Comparison of ENCODE assay signal across 8 cellular contexts in the genomic region with DNA sequence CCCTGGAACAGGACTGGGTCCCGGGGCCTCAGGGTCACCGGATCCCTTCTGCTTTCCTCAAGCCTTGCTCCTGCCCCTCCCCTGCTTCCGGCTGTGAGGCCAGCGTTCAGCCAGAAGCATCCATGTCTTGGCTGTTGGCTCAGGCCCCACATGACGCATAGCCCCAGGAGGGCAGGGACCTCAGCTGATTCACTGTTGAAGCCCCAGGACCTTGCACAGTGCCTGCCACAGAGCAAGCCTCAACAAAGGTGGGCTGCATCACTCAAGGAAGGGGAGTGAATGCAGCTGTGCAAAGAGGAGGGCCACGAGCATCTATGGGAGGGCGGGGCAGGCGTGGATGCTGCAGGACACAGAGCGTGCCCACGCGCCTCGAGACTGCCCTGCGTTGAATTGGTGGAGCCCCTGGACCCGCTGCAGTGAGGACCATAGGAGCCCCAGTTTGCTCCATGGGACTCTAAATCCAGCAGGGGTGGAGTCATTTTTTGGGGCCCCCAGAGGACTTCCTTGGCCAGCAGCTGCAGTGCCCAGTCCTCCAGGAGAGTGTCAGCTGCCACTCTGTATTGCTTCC. TPM values are rescaled to one million over a fixed set of nuclear protein-coding genes. Genes with fewer than 3 reads are reported as not detected.
A peak's percentile ranks its signal among the peaks of the same experiment; 100 is the strongest.
DNase-seq lines count a peak whose midpoint lies in the region; ATAC-seq and TF ChIP-seq lines count a peak whose summit lies in the region.

No MANE protein-coding gene starts in this region.

- H3K36me3 ChIP-seq in MG63, result no peaks in the 10 kb centered on the region
- no peaks in the 10 kb centered on the region for H3K36me3 ChIP-seq in mucosa of rectum (ENCODE audit: control insufficient read depth in 2 of 2, insufficient read depth in 2 of 2, low read length in 2 of 2)

- H3K4me1 ChIP-seq in mucosa of rectum (ENCODE audit: control insufficient read depth in 2 of 2, insufficient read depth in 2 of 2, low read length in 2 of 2), result peaks cover 5 to 8% of the 10 kb centered on the region in 2 donors

- H3K27me3 ChIP-seq in MG63 (no peaks in the 10 kb centered on the region), mucosa of rectum (ENCODE audit: control insufficient read depth in 2 of 2, insufficient read depth in 2 of 2, low read length in 2 of 2) (peaks cover 0 to 2% of the 10 kb centered on the region in 2 donors)

- TF ChIP-seq POLR2A in GM18505 (IDR thresholded peaks at IDR 0.05; ENCODE audit: borderline replicate concordance, extremely low read depth, insufficient read depth, insufficient read length), result no peak

- H3K9me3 ChIP-seq in MG63 (no peaks in the 10 kb centered on the region), mucosa of rectum (ENCODE audit: control insufficient read depth in 2 of 2, low read length in 2 of 2) (no peaks in the 10 kb centered on the region)

- DNase-seq in COLO829 (ENCODE audit: low spot score) (peak; percentile 84), MG63 (peak; percentile 99), dermis blood vessel endothelial cell (peak; percentile 91), NCI-H1436 treated with DMSO at 0.1 percent for 48 hours (lab: John Stamatoyannopoulos, UW) (no peak), DMS79 treated with DMSO at 0.1 percent for 48 hours (lab: John Stamatoyannopoulos, UW) (no peak), NCI-H1092 (lab: John Stamatoyannopoulos, UW) (no peak)

- H3K4me3 ChIP-seq in MG63 (peak overlapping the region; percentile 37), mucosa of rectum (ENCODE audit: low read length in 2 of 2) (peak overlapping the region; percentile 18 to 22)

- ATAC-seq in GM18505 (IDR thresholded peaks at IDR 0.05; ENCODE audit: unreplicated experiment), result no peak

- no peak overlapping the region for H3K9ac ChIP-seq in mucosa of rectum (ENCODE audit: low read depth in 1 of 2, low read length in 2 of 2)

- H3K27ac ChIP-seq in mucosa of rectum (ENCODE audit: low read depth in 2 of 2, low read length in 2 of 2), result no peak overlapping the region

RNA-seq across cellular contexts. Expression of gene ITGA3, which starts 28.2 kb away (rescaled TPM):
- 162 and 248 TPM in 2 replicates for total RNA-seq in MG63 (2014; rRNA removed; shearing (Covaris generic); ENCODE audit: low replicate concordance)
- total RNA-seq in dermis blood vessel endothelial cell, result 116 and 190 TPM in 2 replicates

RNA-seq across cellular contexts. Expression of gene DLX3, which starts 32.7 kb away (rescaled TPM):
- 2.5 and 5.3 TPM in 2 replicates for total RNA-seq in MG63 (2014; rRNA removed; shearing (Covaris generic); ENCODE audit: low replicate concordance)
- not detected in 2 replicates for total RNA-seq in dermis blood vessel endothelial cell

RNA-seq across cellular contexts. Expression of gene DLX4, which starts 58.7 kb away (rescaled TPM):
- 6.1 and 8.6 TPM in 2 replicates for total RNA-seq in MG63 (2014; rRNA removed; shearing (Covaris generic); ENCODE audit: low replicate concordance)
- not detected in 2 replicates for total RNA-seq in dermis blood vessel endothelial cell

Comparison
In these comparisons a context has a peak if more than half of its experiments do, and no peak if none do; other contexts are left out.
1. DNase-seq: peak in COLO829 (single experiment), MG63 (single experiment) and dermis blood vessel endothelial cell (single experiment); none in NCI-H1436 treated with DMSO at 0.1 percent for 48 hours (single experiment), DMS79 treated with DMSO at 0.1 percent for 48 hours (single experiment) and NCI-H1092 (single experiment).